1 cellular context compared by ENCODE assay signal in the genomic region with DNA sequence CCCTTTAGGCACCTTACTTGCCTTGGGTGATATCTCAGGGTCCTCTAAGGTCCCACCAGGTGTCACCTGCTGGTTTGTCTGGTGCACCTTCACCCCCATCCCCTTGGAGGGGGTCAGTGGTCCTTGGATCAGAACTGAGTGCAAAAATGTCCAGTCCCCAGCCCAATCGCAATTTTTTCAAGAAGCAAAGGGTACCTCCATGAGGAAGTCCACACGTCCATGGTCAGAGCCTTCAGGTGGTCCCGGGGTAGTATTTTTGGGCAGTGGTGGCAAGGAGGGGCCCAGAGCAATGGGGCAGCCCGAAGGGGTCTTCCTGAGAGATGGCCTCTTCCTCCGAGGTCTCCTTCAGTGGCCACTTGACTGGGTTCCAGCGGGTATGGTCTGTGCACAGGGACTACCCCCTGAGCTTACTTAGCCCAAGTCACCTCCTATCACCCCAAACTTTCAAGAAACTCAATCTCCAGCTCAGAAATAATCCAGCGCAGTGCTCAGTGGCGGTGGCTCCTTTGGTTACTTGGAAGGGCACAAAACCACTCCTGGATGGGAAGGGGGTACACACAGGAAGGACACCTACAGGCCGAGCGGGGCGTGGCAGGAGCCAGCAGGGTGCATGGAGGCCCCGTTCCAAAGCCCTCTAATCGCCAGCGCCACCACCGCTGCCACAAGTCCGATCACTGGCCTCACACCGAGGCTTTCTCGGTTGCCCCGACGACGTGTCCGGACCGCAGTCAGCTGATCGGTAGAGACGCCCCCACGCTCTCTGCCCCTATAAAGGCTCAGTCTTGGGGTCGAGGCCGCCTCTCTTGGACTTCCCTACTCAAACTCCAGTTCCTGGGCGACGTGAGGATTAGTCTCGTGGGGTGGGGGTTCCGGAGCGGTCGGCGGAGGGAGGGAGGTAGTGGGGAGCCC.
TF ChIP-seq lines count a peak whose summit lies in the region.

No MANE protein-coding gene starts in this region.

TF ChIP-seq in HEK293, 187 proteins besides CTCF, POLR2A, EP300 and RAD21 (continued from another document and continues in another):
- TF ChIP-seq ZBTB17 (tag by site-specific recombination; IDR thresholded peaks at IDR 0.05) (no peak), ZBTB8A (tag by site-specific recombination; IDR thresholded peaks at IDR 0.05) (peak; percentile 67), ZNF248 (tag by site-specific recombination; IDR thresholded peaks at IDR 0.05) (no peak), GFI1B (tag by site-specific recombination; IDR thresholded peaks at IDR 0.05) (no peak), PATZ1 (tag by site-specific recombination; IDR thresholded peaks at IDR 0.05) (peak; percentile 89), ZNF558 (tag by site-specific recombination; IDR thresholded peaks at IDR 0.05) (no peak), ZNF202 (tag by site-specific recombination; IDR thresholded peaks at IDR 0.05; ENCODE audit: borderline replicate concordance) (no peak), ZSCAN4 (tag by site-specific recombination; IDR thresholded peaks at IDR 0.05) (no peak), ZNF76 (tag by site-specific recombination; IDR thresholded peaks at IDR 0.05; ENCODE audit: borderline replicate concordance, low read depth) (no peak; the same call in 1 of the 2 replicates), WT1 (tag by site-specific recombination; IDR thresholded peaks at IDR 0.05) (no peak), TCF7L2 (IDR thresholded peaks at IDR 0.05; ENCODE audit: borderline replicate concordance, low read depth, low read length) (no peak), ZNF768 (tag by site-specific recombination; IDR thresholded peaks at IDR 0.05) (no peak), ZNF837 (tag by site-specific recombination; IDR thresholded peaks at IDR 0.05) (no peak), ZNF214 (tag by site-specific recombination; IDR thresholded peaks at IDR 0.05; ENCODE audit: borderline replicate concordance) (no peak), SCRT2 (tag by site-specific recombination; IDR thresholded peaks at IDR 0.05) (no peak), YY1 (tag by site-specific recombination; IDR thresholded peaks at IDR 0.05) (no peak), ZFP3 (tag by site-specific recombination; IDR thresholded peaks at IDR 0.05; ENCODE audit: low read depth) (no peak), OSR2 (tag by site-specific recombination; IDR thresholded peaks at IDR 0.05) (no peak), ZNF843 (tag by site-specific recombination; IDR thresholded peaks at IDR 0.05) (no peak), ZNF175 (tag by site-specific recombination; IDR thresholded peaks at IDR 0.05) (no peak), ZNF621 (tag by site-specific recombination; IDR thresholded peaks at IDR 0.05) (no peak), ZNF10 (tag by site-specific recombination; IDR thresholded peaks at IDR 0.05) (no peak), IKZF3 (tag by site-specific recombination; IDR thresholded peaks at IDR 0.05) (0 out of 2 replicates have a peak, but pooled peaks have one; percentile 18), ZNF777 (tag by site-specific recombination; IDR thresholded peaks at IDR 0.05; ENCODE audit: borderline replicate concordance) (peak; percentile 84; the same call in 1 of the 2 replicates), ZNF660 (tag by site-specific recombination; IDR thresholded peaks at IDR 0.05) (no peak), ZNF398 (tag by site-specific recombination; IDR thresholded peaks at IDR 0.05) (0 out of 2 replicates have a peak, but pooled peaks have one; percentile 30), YY2 (tag by site-specific recombination; IDR thresholded peaks at IDR 0.05) (no peak), ZBTB26 (tag by site-specific recombination; optimal IDR thresholded peaks at IDR 0.05) (no peak), ZNF121 (tag by site-specific recombination; IDR thresholded peaks at IDR 0.05) (no peak), GLIS2 (tag by site-specific recombination; IDR thresholded peaks at IDR 0.05) (no peak), ZNF239 (tag by site-specific recombination; IDR thresholded peaks at IDR 0.05) (no peak), ZNF629 (tag by site-specific recombination; IDR thresholded peaks at IDR 0.05) (no peak), TRIM28 (IDR thresholded peaks at IDR 0.05; ENCODE audit: borderline replicate concordance, low read length) (no peak), ZNF280C (tag by site-specific recombination; IDR thresholded peaks at IDR 0.05) (no peak), ZNF24 (tag by site-specific recombination; IDR thresholded peaks at IDR 0.05) (peak; percentile 48; the same call in 1 of the 2 replicates), ZNF830 (tag by site-specific recombination; IDR thresholded peaks at IDR 0.05; ENCODE audit: low read depth) (no peak), ZNF174 (tag by site-specific recombination; IDR thresholded peaks at IDR 0.05) (no peak), RBAK (tag by site-specific recombination; IDR thresholded peaks at IDR 0.05) (no peak), HOXD13 (CRISPR knock-in tag; IDR thresholded peaks at IDR 0.05; ENCODE audit: borderline replicate concordance) (no peak)
- TF ChIP-seq, protein P1, sequence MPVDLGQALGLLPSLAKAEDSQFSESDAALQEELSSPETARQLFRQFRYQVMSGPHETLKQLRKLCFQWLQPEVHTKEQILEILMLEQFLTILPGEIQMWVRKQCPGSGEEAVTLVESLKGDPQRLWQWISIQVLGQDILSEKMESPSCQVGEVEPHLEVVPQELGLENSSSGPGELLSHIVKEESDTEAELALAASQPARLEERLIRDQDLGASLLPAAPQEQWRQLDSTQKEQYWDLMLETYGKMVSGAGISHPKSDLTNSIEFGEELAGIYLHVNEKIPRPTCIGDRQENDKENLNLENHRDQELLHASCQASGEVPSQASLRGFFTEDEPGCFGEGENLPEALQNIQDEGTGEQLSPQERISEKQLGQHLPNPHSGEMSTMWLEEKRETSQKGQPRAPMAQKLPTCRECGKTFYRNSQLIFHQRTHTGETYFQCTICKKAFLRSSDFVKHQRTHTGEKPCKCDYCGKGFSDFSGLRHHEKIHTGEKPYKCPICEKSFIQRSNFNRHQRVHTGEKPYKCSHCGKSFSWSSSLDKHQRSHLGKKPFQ (tag by site-specific recombination; IDR thresholded peaks at IDR 0.05), result no peak
- TF ChIP-seq, protein P2, sequence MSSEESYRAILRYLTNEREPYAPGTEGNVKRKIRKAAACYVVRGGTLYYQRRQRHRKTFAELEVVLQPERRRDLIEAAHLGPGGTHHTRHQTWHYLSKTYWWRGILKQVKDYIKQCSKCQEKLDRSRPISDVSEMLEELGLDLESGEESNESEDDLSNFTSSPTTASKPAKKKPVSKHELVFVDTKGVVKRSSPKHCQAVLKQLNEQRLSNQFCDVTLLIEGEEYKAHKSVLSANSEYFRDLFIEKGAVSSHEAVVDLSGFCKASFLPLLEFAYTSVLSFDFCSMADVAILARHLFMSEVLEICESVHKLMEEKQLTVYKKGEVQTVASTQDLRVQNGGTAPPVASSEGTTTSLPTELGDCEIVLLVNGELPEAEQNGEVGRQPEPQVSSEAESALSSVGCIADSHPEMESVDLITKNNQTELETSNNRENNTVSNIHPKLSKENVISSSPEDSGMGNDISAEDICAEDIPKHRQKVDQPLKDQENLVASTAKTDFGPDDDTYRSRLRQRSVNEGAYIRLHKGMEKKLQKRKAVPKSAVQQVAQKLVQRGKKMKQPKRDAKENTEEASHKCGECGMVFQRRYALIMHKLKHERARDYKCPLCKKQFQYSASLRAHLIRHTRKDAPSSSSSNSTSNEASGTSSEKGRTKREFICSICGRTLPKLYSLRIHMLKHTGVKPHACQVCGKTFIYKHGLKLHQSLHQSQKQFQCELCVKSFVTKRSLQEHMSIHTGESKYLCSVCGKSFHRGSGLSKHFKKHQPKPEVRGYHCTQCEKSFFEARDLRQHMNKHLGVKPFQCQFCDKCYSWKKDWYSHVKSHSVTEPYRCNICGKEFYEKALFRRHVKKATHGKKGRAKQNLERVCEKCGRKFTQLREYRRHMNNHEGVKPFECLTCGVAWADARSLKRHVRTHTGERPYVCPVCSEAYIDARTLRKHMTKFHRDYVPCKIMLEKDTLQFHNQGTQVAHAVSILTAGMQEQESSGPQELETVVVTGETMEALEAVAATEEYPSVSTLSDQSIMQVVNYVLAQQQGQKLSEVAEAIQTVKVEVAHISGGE (tag by site-specific recombination; conservative IDR thresholded peaks at IDR 0.05; ENCODE audit: low read depth), result no peak
- TF ChIP-seq, protein P3, sequence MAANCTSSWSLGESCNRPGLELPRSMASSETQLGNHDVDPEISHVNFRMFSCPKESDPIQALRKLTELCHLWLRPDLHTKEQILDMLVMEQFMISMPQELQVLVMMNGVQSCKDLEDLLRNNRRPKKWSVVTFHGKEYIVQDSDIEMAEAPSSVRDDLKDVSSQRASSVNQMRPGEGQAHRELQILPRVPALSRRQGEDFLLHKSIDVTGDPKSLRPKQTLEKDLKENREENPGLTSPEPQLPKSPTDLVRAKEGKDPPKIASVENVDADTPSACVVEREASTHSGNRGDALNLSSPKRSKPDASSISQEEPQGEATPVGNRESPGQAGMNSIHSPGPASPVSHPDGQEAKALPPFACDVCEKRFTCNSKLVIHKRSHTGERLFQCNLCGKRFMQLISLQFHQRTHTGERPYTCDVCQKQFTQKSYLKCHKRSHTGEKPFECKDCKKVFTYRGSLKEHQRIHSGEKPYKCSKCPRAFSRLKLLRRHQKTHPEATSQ (tag by site-specific recombination; IDR thresholded peaks at IDR 0.05), result no peak
- TF ChIP-seq, protein P4, sequence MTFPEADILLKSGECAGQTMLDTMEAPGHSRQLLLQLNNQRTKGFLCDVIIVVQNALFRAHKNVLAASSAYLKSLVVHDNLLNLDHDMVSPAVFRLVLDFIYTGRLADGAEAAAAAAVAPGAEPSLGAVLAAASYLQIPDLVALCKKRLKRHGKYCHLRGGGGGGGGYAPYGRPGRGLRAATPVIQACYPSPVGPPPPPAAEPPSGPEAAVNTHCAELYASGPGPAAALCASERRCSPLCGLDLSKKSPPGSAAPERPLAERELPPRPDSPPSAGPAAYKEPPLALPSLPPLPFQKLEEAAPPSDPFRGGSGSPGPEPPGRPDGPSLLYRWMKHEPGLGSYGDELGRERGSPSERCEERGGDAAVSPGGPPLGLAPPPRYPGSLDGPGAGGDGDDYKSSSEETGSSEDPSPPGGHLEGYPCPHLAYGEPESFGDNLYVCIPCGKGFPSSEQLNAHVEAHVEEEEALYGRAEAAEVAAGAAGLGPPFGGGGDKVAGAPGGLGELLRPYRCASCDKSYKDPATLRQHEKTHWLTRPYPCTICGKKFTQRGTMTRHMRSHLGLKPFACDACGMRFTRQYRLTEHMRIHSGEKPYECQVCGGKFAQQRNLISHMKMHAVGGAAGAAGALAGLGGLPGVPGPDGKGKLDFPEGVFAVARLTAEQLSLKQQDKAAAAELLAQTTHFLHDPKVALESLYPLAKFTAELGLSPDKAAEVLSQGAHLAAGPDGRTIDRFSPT (tag by site-specific recombination; IDR thresholded peaks at IDR 0.05), result no peak
